10 cellular contexts compared by ENCODE assay signal in genomic region chr3:72185549-72186484, GRCh38.
DNase-seq lines count a peak whose midpoint lies in the region; ATAC-seq lines count a peak whose summit lies in the region.
"Had no signal": no experiment of that assay in that cellular context is flagged by ENCODE, and none has a peak within 500 bp of the region (broad histone marks: within the 10 kb centered on the region; RNA-seq: fewer than 3 reads in every experiment).

No MANE protein-coding gene starts in this region.

- DNase-seq in activated CD4-positive, alpha-beta T cell treated with anti-CD3 and anti-CD28 coated beads for 48 hours = peak; percentile 68
- DNase-seq in activated CD4-positive, alpha-beta T cell treated with anti-CD3 and anti-CD28 coated beads, Interleukin-2, amount 50 U/mL, for 4 hours = no peak
- DNase-seq in OCI-M1 (lab: John Stamatoyannopoulos, UW) (peak; percentile 53), fibroblast of peridontal ligament (ENCODE audit: extremely low read depth) (peak; percentile 80), GDM1 (lab: John Stamatoyannopoulos, UW) (no peak), cerebellum (ENCODE audit: low spot score) (no peak)
- DNase-seq in stimulated activated CD8-positive, alpha-beta memory T cell treated with anti-CD3 and anti-CD28 coated beads, Interleukin-4, amount 100 ng/mL, for 24 hours (ENCODE audit: low read depth) = peak; percentile 15
- DNase-seq: activated naive CD8-positive, alpha-beta T cell treated with anti-CD3 and anti-CD28 coated beads, Interleukin-2, amount 10 ng/mL, durations not matched to agents 7 days and 5 days; CD4-positive, CD25-positive, alpha-beta regulatory T cell had no signal

- no peak for ATAC-seq in HG02981 (IDR thresholded peaks at IDR 0.05; ENCODE audit: unreplicated experiment)

Comparison
In these comparisons a context has a peak if more than half of its experiments do, and no peak if none do; other contexts are left out.
1. DNase-seq: peak in activated CD4-positive, alpha-beta T cell treated with anti-CD3 and anti-CD28 coated beads for 48 hours (single experiment), OCI-M1 (single experiment), fibroblast of peridontal ligament (single experiment) and stimulated activated CD8-positive, alpha-beta memory T cell treated with anti-CD3 and anti-CD28 coated beads, Interleukin-4, amount 100 ng/mL, for 24 hours (single experiment); none in activated CD4-positive, alpha-beta T cell treated with anti-CD3 and anti-CD28 coated beads, Interleukin-2, amount 50 U/mL, for 4 hours (0 of 2), GDM1 (single experiment) and cerebellum (single experiment).